In the genomic region with DNA sequence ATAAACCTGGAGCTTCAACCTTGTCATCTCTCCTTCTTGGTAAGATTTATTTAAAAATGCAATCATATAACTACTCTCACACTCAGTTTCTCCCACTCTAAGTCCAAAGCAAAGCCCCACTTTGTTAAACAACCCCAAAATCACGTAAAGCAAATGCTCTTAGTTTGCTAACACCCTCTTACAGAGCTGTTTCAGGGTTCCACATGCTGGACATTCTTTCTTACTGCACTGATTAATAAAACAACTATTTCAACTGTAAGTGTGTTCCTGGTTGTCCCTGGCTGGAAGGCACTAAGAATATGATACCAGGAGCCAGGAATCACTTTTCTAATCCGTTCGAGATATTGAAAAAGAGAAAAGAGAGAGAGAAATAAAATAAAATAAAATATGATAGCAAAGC, we compare ENCODE assay signal across 1 cellular context.
TF ChIP-seq lines count a peak whose summit lies in the region.

No MANE protein-coding gene starts in this region.

TF ChIP-seq in HepG2, 621 proteins besides CTCF, POLR2A, EP300 and RAD21:
- TF ChIP-seq STAG1 (CRISPR knock-in tag; IDR thresholded peaks at IDR 0.05), result peak; percentile 22
